11 cellular contexts compared by ENCODE assay signal in the genomic region with DNA sequence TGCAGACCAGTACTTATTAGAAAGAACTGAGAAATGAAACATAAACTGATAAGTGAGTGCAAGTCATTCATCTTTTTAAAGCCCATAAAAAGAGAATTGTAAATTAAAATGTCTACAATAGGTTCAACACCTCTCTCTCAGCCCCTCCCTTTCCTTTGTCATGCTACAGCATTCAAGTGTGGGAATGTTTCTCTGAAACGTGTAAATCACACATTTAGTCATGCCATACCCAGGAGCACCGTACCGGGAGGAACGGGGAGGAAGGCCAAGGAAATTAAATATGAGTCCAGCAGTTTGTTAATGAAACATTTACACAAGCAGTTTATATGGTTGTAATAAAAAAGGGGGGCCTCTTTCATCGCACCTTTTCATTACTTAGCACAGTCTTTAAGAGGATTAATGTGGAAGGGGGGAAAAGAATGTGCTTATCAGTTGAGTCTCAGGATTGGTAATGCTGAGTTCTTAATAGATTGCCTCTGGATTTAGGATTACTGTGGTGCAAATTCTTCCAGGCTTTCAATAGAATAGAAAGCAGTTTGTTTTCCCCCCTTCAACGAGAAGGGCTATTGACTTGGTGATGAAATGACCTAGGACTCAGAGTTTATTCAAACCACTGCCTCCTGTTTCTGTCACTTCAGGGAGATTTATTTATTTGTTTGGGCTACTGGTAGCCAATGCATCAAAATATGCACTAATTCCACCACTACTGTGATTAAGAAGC.
DNase-seq lines count a peak whose midpoint lies in the region; ATAC-seq and TF ChIP-seq lines count a peak whose summit lies in the region.
"Had no signal": no experiment of that assay in that cellular context is flagged by ENCODE, and none has a peak within 500 bp of the region (broad histone marks: within the 10 kb centered on the region; RNA-seq: fewer than 3 reads in every experiment).

No MANE protein-coding gene starts in this region.

- no peak overlapping the region for H3K9ac ChIP-seq in GM23248

- DNase-seq in WERI-Rb-1 (peak; percentile 17), mesenteric fat pad (ENCODE audit: low spot score) (no peak), GM23248 (no peak), COR-L47 (lab: John Stamatoyannopoulos, UW) (no peak), NCI-H446 treated with DMSO at 0.1 percent for 48 hours (lab: John Stamatoyannopoulos, UW) (no peak)
- DNase-seq: CD4-positive, alpha-beta T cell; left ventricle myocardium inferior; OCI-M1 had no signal

- H3K9me2 ChIP-seq in GM23248 (ENCODE audit: insufficient read depth) = no peaks in the 10 kb centered on the region

- peak; percentile 21 for TF ChIP-seq POLR2A in GM18505 (IDR thresholded peaks at IDR 0.05; ENCODE audit: borderline replicate concordance, extremely low read depth, insufficient read depth, insufficient read length)

- WGBS in mesodermal cell (ENCODE audit: insufficient coverage in 2 of 2), 2 experiments = 40% methylated on average over 1 of the region's 6 CpGs; no CpG with 5 or more reads in 1 of the 2 experiments
- 69 to 75% methylated on average over 6 of the region's 6 CpGs for WGBS in GM23248 (ENCODE audit: low coverage in 1 of 2, low lambda C conversion rate in 2 of 2, missing lambda C conversion rate in 2 of 2), 2 experiments

- H3K9me3 ChIP-seq in WERI-Rb-1 (ENCODE audit: severe bottlenecking) = no peaks in the 10 kb centered on the region
- no peaks in the 10 kb centered on the region for H3K9me3 ChIP-seq in mesodermal cell (ENCODE audit: control insufficient read depth, low read length)
- no peaks in the 10 kb centered on the region for H3K9me3 ChIP-seq in GM23248 (ENCODE audit: low read depth)
- H3K9me3 ChIP-seq: left ventricle myocardium inferior had no signal

- ATAC-seq in GM18505 (IDR thresholded peaks at IDR 0.05; ENCODE audit: unreplicated experiment) (no peak), HG02852 (IDR thresholded peaks at IDR 0.05; ENCODE audit: unreplicated experiment) (peak; percentile 10)

- H3K4me3 ChIP-seq in WERI-Rb-1 (ENCODE audit: low read depth, low read length) (no peak overlapping the region), mesodermal cell (ENCODE audit: extremely low read depth, insufficient read depth, low read length, poor library complexity, severe bottlenecking) (no peak overlapping the region), GM23248 (no peak overlapping the region)
- H3K4me3 ChIP-seq: left ventricle myocardium inferior had no signal

- no peak overlapping the region for H3K4me2 ChIP-seq in GM23248 (ENCODE audit: unreplicated experiment)

- in situ Hi-C loops in GM23248 (cut with MboI) = no loop called here

- H3F3A ChIP-seq in GM23248 (ENCODE audit: insufficient read depth) = 0 out of 2 replicates have a peak, but pooled peaks cover 1% of the 10 kb centered on the region

- no peaks in the 10 kb centered on the region for H3K79me2 ChIP-seq in GM23248 (ENCODE audit: insufficient read depth)

- H2AFZ ChIP-seq in GM23248 = no peak overlapping the region

- H3K4me1 ChIP-seq in mesodermal cell (ENCODE audit: control insufficient read depth, insufficient read depth, low read length, poor library complexity, severe bottlenecking) (peaks cover 18% of the 10 kb centered on the region), GM23248 (ENCODE audit: insufficient read depth) (no peaks in the 10 kb centered on the region)

- TF ChIP-seq CTCF in WERI-Rb-1 (IDR thresholded peaks at IDR 0.05; ENCODE audit: low read depth, low read length) = no peak

- H4K20me1 ChIP-seq in GM23248 (ENCODE audit: insufficient read depth) = no peaks in the 10 kb centered on the region

- H3K36me3 ChIP-seq in WERI-Rb-1 (no peaks in the 10 kb centered on the region), mesodermal cell (ENCODE audit: control insufficient read depth, insufficient read depth, low read length) (no peaks in the 10 kb centered on the region), GM23248 (ENCODE audit: low read depth) (no peaks in the 10 kb centered on the region)
- H3K36me3 ChIP-seq: left ventricle myocardium inferior had no signal

- no peaks in the 10 kb centered on the region for H3K27me3 ChIP-seq in WERI-Rb-1 (ENCODE audit: insufficient read depth, low read depth, severe bottlenecking)
- H3K27me3 ChIP-seq in GM23248 (replicated peaks; ENCODE audit: insufficient read depth) = no peaks in the 10 kb centered on the region

- H3K27ac ChIP-seq in WERI-Rb-1 = peak overlapping the region; percentile 70
- peak overlapping the region; percentile 46 for H3K27ac ChIP-seq in mesodermal cell (ENCODE audit: low read depth, low read length, severe bottlenecking)
- no peak overlapping the region for H3K27ac ChIP-seq in GM23248
- H3K27ac ChIP-seq: left ventricle myocardium inferior had no signal
